1 cellular context compared by ENCODE assay signal in genomic region chrX:47232803-47233332, GRCh38.
TF ChIP-seq lines count a peak whose summit lies in the region.

Gene USP11, plus strand, starts transcription at chrX:47233009. Its CDS starts 35 bp downstream, at chrX:47233044.

TF ChIP-seq in HEK293, 187 proteins besides CTCF, POLR2A, EP300 and RAD21 (continued from another document and continues in another):
- TF ChIP-seq ZNF501 (tag by site-specific recombination; IDR thresholded peaks at IDR 0.05) (peak; percentile 83; the same call in 1 of the 2 replicates), PATZ1 (tag by site-specific recombination; IDR thresholded peaks at IDR 0.05) (peak; percentile 80), TRIM28 (IDR thresholded peaks at IDR 0.05; ENCODE audit: borderline replicate concordance, low read length) (no peak), ZNF843 (tag by site-specific recombination; IDR thresholded peaks at IDR 0.05) (peak; percentile 13; the same call in 1 of the 2 replicates), SCRT1 (tag by site-specific recombination; IDR thresholded peaks at IDR 0.05; ENCODE audit: borderline replicate concordance) (no peak), SP3 (tag by site-specific recombination; IDR thresholded peaks at IDR 0.05) (no peak), ZNF654 (tag by site-specific recombination; IDR thresholded peaks at IDR 0.05; ENCODE audit: low read depth) (no peak), ZNF624 (tag by site-specific recombination; IDR thresholded peaks at IDR 0.05) (no peak), MEIS1 (CRISPR knock-in tag; IDR thresholded peaks at IDR 0.05; ENCODE audit: borderline replicate concordance) (no peak), ZNF416 (tag by site-specific recombination; IDR thresholded peaks at IDR 0.05) (no peak), ZNF623 (tag by site-specific recombination; IDR thresholded peaks at IDR 0.05) (no peak), ZBTB17 (tag by site-specific recombination; IDR thresholded peaks at IDR 0.05) (peak; percentile 63; the same call in 1 of the 2 replicates), ZNF274 (IDR thresholded peaks at IDR 0.05; ENCODE audit: low read length) (no peak), ZNF274 (tag by site-specific recombination; IDR thresholded peaks at IDR 0.05; ENCODE audit: borderline replicate concordance) (no peak), ZNF335 (tag by site-specific recombination; conservative IDR thresholded peaks at IDR 0.05) (peak; percentile 64), ZBTB1 (tag by site-specific recombination; IDR thresholded peaks at IDR 0.05) (no peak), ZNF175 (tag by site-specific recombination; IDR thresholded peaks at IDR 0.05) (no peak), REST (tag by site-specific recombination; IDR thresholded peaks at IDR 0.05) (peak; percentile 33; the same call in 1 of the 2 replicates), ZNF707 (tag by site-specific recombination; IDR thresholded peaks at IDR 0.05) (no peak), KLF10 (tag by site-specific recombination; IDR thresholded peaks at IDR 0.05) (no peak; the same call in none of the 2 replicates), PRDM4 (tag by site-specific recombination; IDR thresholded peaks at IDR 0.05) (0 out of 2 replicates have a peak, but pooled peaks have one; percentile 27), ZNF768 (tag by site-specific recombination; IDR thresholded peaks at IDR 0.05) (no peak), ZNF138 (tag by site-specific recombination; IDR thresholded peaks at IDR 0.05; ENCODE audit: borderline replicate concordance) (no peak), ZNF121 (tag by site-specific recombination; IDR thresholded peaks at IDR 0.05) (no peak), ZNF155 (tag by site-specific recombination; IDR thresholded peaks at IDR 0.05) (no peak), ZNF292 (tag by site-specific recombination; IDR thresholded peaks at IDR 0.05; ENCODE audit: borderline replicate concordance, low read depth) (no peak), ZNF280C (tag by site-specific recombination; IDR thresholded peaks at IDR 0.05) (no peak), INSM2 (tag by site-specific recombination; IDR thresholded peaks at IDR 0.05) (peak; percentile 24; the same call in 1 of the 2 replicates), ZNF488 (tag by site-specific recombination; IDR thresholded peaks at IDR 0.05) (no peak), ZNF223 (tag by site-specific recombination; IDR thresholded peaks at IDR 0.05) (no peak), GLI4 (tag by site-specific recombination; IDR thresholded peaks at IDR 0.05) (no peak), SP7 (tag by site-specific recombination; IDR thresholded peaks at IDR 0.05) (peak; percentile 75), ZNF48 (tag by site-specific recombination; IDR thresholded peaks at IDR 0.05) (no peak), ZNF518A (tag by site-specific recombination; conservative IDR thresholded peaks at IDR 0.05; ENCODE audit: low read depth) (peak; percentile 88), ZNF555 (tag by site-specific recombination; conservative IDR thresholded peaks at IDR 0.05) (no peak), HOXA7 (CRISPR knock-in tag; IDR thresholded peaks at IDR 0.05; ENCODE audit: borderline replicate concordance) (no peak), ZNF561 (tag by site-specific recombination; IDR thresholded peaks at IDR 0.05; ENCODE audit: borderline replicate concordance) (no peak), KLF16 (tag by site-specific recombination; IDR thresholded peaks at IDR 0.05) (peak; percentile 79), KLF8 (tag by site-specific recombination; IDR thresholded peaks at IDR 0.05) (peak; percentile 60), ZBTB44 (tag by site-specific recombination; IDR thresholded peaks at IDR 0.05) (no peak), ZEB2 (tag by site-specific recombination; IDR thresholded peaks at IDR 0.05) (no peak), BCL11B (tag by site-specific recombination; IDR thresholded peaks at IDR 0.05; ENCODE audit: low read depth) (no peak), ZNF529 (tag by site-specific recombination; IDR thresholded peaks at IDR 0.05; ENCODE audit: insufficient replicate concordance) (no peak), ZNF184 (tag by site-specific recombination; IDR thresholded peaks at IDR 0.05) (no peak)
